In the genomic region with DNA sequence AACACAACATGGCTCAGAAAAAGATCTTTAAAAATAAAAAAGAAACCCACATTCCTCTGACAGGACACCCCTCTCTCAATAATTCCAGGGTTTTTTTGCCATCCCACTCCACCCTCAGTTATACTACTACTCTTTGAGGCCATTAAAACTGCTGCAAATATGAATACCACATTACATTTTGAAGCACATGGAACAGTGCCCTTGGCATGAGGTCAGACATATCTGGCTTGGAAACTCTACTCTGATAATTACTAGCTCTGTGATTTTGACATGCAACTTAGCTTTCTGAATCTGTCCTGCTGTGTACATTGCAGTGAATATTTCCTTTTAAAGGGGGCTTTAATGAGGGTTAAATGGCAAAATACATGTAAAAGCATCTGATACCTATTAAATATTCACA, we compare ENCODE assay signal across 16 cellular contexts. TPM values are rescaled to one million over a fixed set of nuclear protein-coding genes. Genes with fewer than 3 reads are reported as not detected.
DNase-seq lines count a peak whose midpoint lies in the region; ATAC-seq and TF ChIP-seq lines count a peak whose summit lies in the region.
"Had no signal": no experiment of that assay in that cellular context is flagged by ENCODE, and none has a peak within 500 bp of the region (broad histone marks: within the 10 kb centered on the region; RNA-seq: fewer than 3 reads in every experiment).

No MANE protein-coding gene starts in this region.

- intact Hi-C loops in tibial artery (cut with DNase I; ENCODE audit: low total_unique reads) = no loop called here

- H2AFZ ChIP-seq in fibroblast of lung (ENCODE audit: low read length) = no peak overlapping the region
- H2AFZ ChIP-seq: PC-9 had no signal

- H3K4me3 ChIP-seq in RWPE2 (ENCODE audit: severe bottlenecking) (no peak overlapping the region), fibroblast of lung (replicated peaks in 1 of 4; ENCODE audit: control extremely low read depth in 1 of 4, insufficient read depth in 1 of 4, low read depth in 3 of 4, low read length in 4 of 4) (no peak overlapping the region), tibial artery (no peak overlapping the region), WERI-Rb-1 (ENCODE audit: low read depth, low read length) (no peak overlapping the region)
- H3K4me3 ChIP-seq: PC-9 had no signal

- DNase-seq in RWPE2 (ENCODE audit: low spot score) (no peak), fibroblast of lung (ENCODE audit: low read depth in 2 of 2) (peak; percentile 29 to 70), left lobe of liver (ENCODE audit: low spot score) (no peak), tibial artery (peak in 1 of 2 donors; percentile 53), NCI-H526 (lab: John Stamatoyannopoulos, UW) (no peak), SKM-1 (lab: John Stamatoyannopoulos, UW; ENCODE audit: unreplicated experiment) (no peak), WERI-Rb-1 (no peak)
- DNase-seq: activated CD4-positive, alpha-beta T cell treated with anti-CD3 and anti-CD28 coated beads, Interleukin-2, amount 50 U/mL, for 48 hours; activated naive CD8-positive, alpha-beta T cell treated with anti-CD3 and anti-CD28 coated beads for 36 hours; activated T-cell treated with anti-CD3 and anti-CD28 coated beads, Interleukin-2, amount 50 U/mL, for 72 hours; C1 segment of cervical spinal cord; head of caudate nucleus; NCI-H2029; NCI-H524 treated with DMSO at 0.1 percent for 48 hours; PC-9 had no signal

- H3K4me2 ChIP-seq in fibroblast of lung (ENCODE audit: extremely low read depth, insufficient read depth, low read length) = no peak overlapping the region
- H3K4me2 ChIP-seq: PC-9 had no signal

- peak overlapping the region; percentile 93 for H3K27ac ChIP-seq in RWPE2 (ENCODE audit: poor library complexity, severe bottlenecking)
- no peak overlapping the region for H3K27ac ChIP-seq in fibroblast of lung (ENCODE audit: insufficient read depth, low read length)
- peak overlapping the region; percentile 41 to 46 for H3K27ac ChIP-seq in tibial artery
- no peak overlapping the region for H3K27ac ChIP-seq in WERI-Rb-1
- H3K27ac ChIP-seq: PC-9 had no signal

- no peak overlapping the region for H3K9ac ChIP-seq in fibroblast of lung (ENCODE audit: insufficient read depth, low read length)

- ATAC-seq in RWPE2 (ENCODE audit: low read depth) = no peak
- ATAC-seq in left lobe of liver = peak; percentile 38
- no peak for ATAC-seq in HG03342 (IDR thresholded peaks at IDR 0.05; ENCODE audit: unreplicated experiment)
- ATAC-seq: activated T-cell treated with anti-CD3 and anti-CD28 coated beads, Interleukin-2, amount 50 U/mL, for 72 hours had no signal

- H3K9me3 ChIP-seq in RWPE2 (ENCODE audit: severe bottlenecking) (no peaks in the 10 kb centered on the region), fibroblast of lung (ENCODE audit: control insufficient read depth, insufficient read depth, low read depth, low read length) (no peaks in the 10 kb centered on the region), tibial artery (no peaks in the 10 kb centered on the region), WERI-Rb-1 (ENCODE audit: severe bottlenecking) (no peaks in the 10 kb centered on the region)

- no peaks in the 10 kb centered on the region for H3K79me2 ChIP-seq in fibroblast of lung (ENCODE audit: control insufficient read depth, insufficient read depth, low read length)

- H4K20me1 ChIP-seq in fibroblast of lung (ENCODE audit: control insufficient read depth, extremely low read depth, insufficient read depth, low read length) = no peaks in the 10 kb centered on the region

- peaks cover 33% of the 10 kb centered on the region for H3K4me1 ChIP-seq in RWPE2 (ENCODE audit: insufficient read depth, poor library complexity, severe bottlenecking)
- peaks cover 18% of the 10 kb centered on the region for H3K4me1 ChIP-seq in fibroblast of lung (ENCODE audit: control insufficient read depth, extremely low read depth, insufficient read depth, low read length)
- H3K4me1 ChIP-seq in tibial artery = peaks cover 0 to 79% (median 36%) of the 10 kb centered on the region in 4 donors

- H3K36me3 ChIP-seq in RWPE2 (ENCODE audit: low read depth) (no peaks in the 10 kb centered on the region), fibroblast of lung (ENCODE audit: control insufficient read depth, insufficient read depth, low read length) (no peaks in the 10 kb centered on the region), tibial artery (no peaks in the 10 kb centered on the region), WERI-Rb-1 (no peaks in the 10 kb centered on the region)

- no peaks in the 10 kb centered on the region for H3K27me3 ChIP-seq in RWPE2 (ENCODE audit: insufficient read depth, poor library complexity, severe bottlenecking)
- no peaks in the 10 kb centered on the region for H3K27me3 ChIP-seq in fibroblast of lung (ENCODE audit: control insufficient read depth, insufficient read depth, low read length)
- H3K27me3 ChIP-seq in tibial artery = no peaks in the 10 kb centered on the region
- H3K27me3 ChIP-seq in WERI-Rb-1 (ENCODE audit: insufficient read depth, low read depth, severe bottlenecking) = no peaks in the 10 kb centered on the region

- TF ChIP-seq CTCF in RWPE2 (IDR thresholded peaks at IDR 0.05; ENCODE audit: poor library complexity, severe bottlenecking) = no peak
- TF ChIP-seq CTCF in fibroblast of lung (conservative IDR thresholded peaks at IDR 0.05 in 1 of 2, IDR thresholded peaks at IDR 0.05 in 1 of 2; ENCODE audit: low read depth in 1 of 2, low read length in 2 of 2) = no peak
- no peak for TF ChIP-seq CTCF in tibial artery (IDR thresholded peaks at IDR 0.05)
- TF ChIP-seq CTCF in WERI-Rb-1 (IDR thresholded peaks at IDR 0.05; ENCODE audit: low read depth, low read length) = no peak

RNA-seq across cellular contexts. Expression of a gene that starts 55.3 kb away (rescaled TPM):
- total RNA-seq in fibroblast of lung (under 0.01 TPM in 2 replicates), left lobe of liver (0.38 TPM)
- polyA plus RNA-seq in fibroblast of lung = 0.26 and 0.46 TPM in 2 replicates
- 0.07 and 0.30 TPM in 2 replicates for polyA plus RNA-seq in fibroblast of lung (2012)
- 0.56 TPM in 1 of 2 replicates, not detected in the other for polyA minus RNA-seq in fibroblast of lung (ENCODE audit: low replicate concordance)
- total RNA-seq: activated naive CD8-positive, alpha-beta T cell treated with anti-CD3 and anti-CD28 coated beads for 36 hours; activated T-cell treated with anti-CD3 and anti-CD28 coated beads, Interleukin-2, amount 50 U/mL, for 72 hours had no signal

Comparison
In these comparisons a context has a peak if more than half of its experiments do, and no peak if none do; other contexts are left out.
1. DNase-seq: peak in fibroblast of lung (2 of 2); none in RWPE2 (single experiment), left lobe of liver (single experiment), NCI-H526 (0 of 2), SKM-1 (single experiment) and WERI-Rb-1 (single experiment).
2. H3K27ac ChIP-seq: peak in RWPE2 (single experiment) and tibial artery (2 of 2); none in fibroblast of lung (single experiment) and WERI-Rb-1 (single experiment).